Comparison of ENCODE assay signal across 10 cellular contexts in genomic region chr18:56168049-56168781, GRCh38.
DNase-seq lines count a peak whose midpoint lies in the region; ATAC-seq and TF ChIP-seq lines count a peak whose summit lies in the region.
"Had no signal": no experiment of that assay in that cellular context is flagged by ENCODE, and none has a peak within 500 bp of the region (broad histone marks: within the 10 kb centered on the region; RNA-seq: fewer than 3 reads in every experiment).

No MANE protein-coding gene starts in this region.

- H3K27ac Mint-ChIP-seq in activated CD8-positive, alpha-beta memory T cell treated with anti-CD3 and anti-CD28 coated beads, Interleukin-2, amount 10 ng/mL, durations not matched to agents 7 days and 5 days = no peak overlapping the region
- H3K27ac Mint-ChIP-seq in glutamatergic neuron (ENCODE audit: unreplicated experiment) = no peak overlapping the region
- no peak overlapping the region for H3K27ac Mint-ChIP-seq in naive thymus-derived CD4-positive, alpha-beta T cell
- H3K27ac Mint-ChIP-seq: activated naive CD4-positive, alpha-beta T cell treated with anti-CD3 and anti-CD28 coated beads for 36 hours had no signal

- 30% methylated on average over 2 of the region's 5 CpGs for WGBS in HUES64
- WGBS in right lobe of liver (ENCODE audit: insufficient coverage, low coverage, low lambda C conversion rate, missing lambda C conversion rate) = 48% methylated on average over 5 of the region's 5 CpGs
- 23 to 29% methylated on average over 5 of the region's 5 CpGs for WGBS in transverse colon (ENCODE audit: low coverage in 1 of 2), 2 donors

- no peaks in the 10 kb centered on the region for H3K9me3 ChIP-seq in HUES64 (ENCODE audit: insufficient read depth, low read depth, low read length)
- no peaks in the 10 kb centered on the region for H3K9me3 ChIP-seq in right lobe of liver
- no peaks in the 10 kb centered on the region for H3K9me3 ChIP-seq in transverse colon
- no peaks in the 10 kb centered on the region for H3K9me3 ChIP-seq in naive thymus-derived CD4-positive, alpha-beta T cell (ENCODE audit: control insufficient read depth in 2 of 3, low read length in 3 of 3)

- H3K27me3 Mint-ChIP-seq in activated CD8-positive, alpha-beta memory T cell treated with anti-CD3 and anti-CD28 coated beads, Interleukin-2, amount 10 ng/mL, durations not matched to agents 7 days and 5 days = no peaks in the 10 kb centered on the region
- H3K27me3 Mint-ChIP-seq in glutamatergic neuron (ENCODE audit: unreplicated experiment) = no peaks in the 10 kb centered on the region
- no peaks in the 10 kb centered on the region for H3K27me3 Mint-ChIP-seq in naive thymus-derived CD4-positive, alpha-beta T cell

- in situ Hi-C loops in transverse colon (cut with MboI; ENCODE audit: low pct_ligation_motif_present in 1 of 4, low pct_unique_long_range_greater_than_20kb in 1 of 4, low sequenced_read_pairs in 3 of 4) = no loop called here

- H3K4me1 ChIP-seq in HUES64 (ENCODE audit: insufficient read depth, low read length) = peaks cover 33% of the 10 kb centered on the region
- H3K4me1 ChIP-seq in right lobe of liver = peaks cover 0 to 19% (median 4%) of the 10 kb centered on the region in 4 donors
- peaks cover 0 to 12% (median 4%) of the 10 kb centered on the region in 4 donors for H3K4me1 ChIP-seq in transverse colon
- no peaks in the 10 kb centered on the region for H3K4me1 ChIP-seq in naive thymus-derived CD4-positive, alpha-beta T cell (ENCODE audit: control insufficient read depth in 2 of 2, insufficient read depth in 2 of 2, low read length in 2 of 2)

- no peak overlapping the region for H3K4me3 ChIP-seq in HUES64 (ENCODE audit: low read length)
- H3K4me3 ChIP-seq in right lobe of liver = no peak overlapping the region
- no peak overlapping the region for H3K4me3 ChIP-seq in transverse colon
- H3K4me3 ChIP-seq in naive thymus-derived CD4-positive, alpha-beta T cell (ENCODE audit: low read length) = no peak overlapping the region

- H3K9me3 Mint-ChIP-seq in activated CD8-positive, alpha-beta memory T cell treated with anti-CD3 and anti-CD28 coated beads, Interleukin-2, amount 10 ng/mL, durations not matched to agents 7 days and 5 days (ENCODE audit: low read depth) = no peaks in the 10 kb centered on the region
- peaks cover under 1% of the 10 kb centered on the region for H3K9me3 Mint-ChIP-seq in glutamatergic neuron (ENCODE audit: unreplicated experiment)
- peaks cover 0 to 4% (median 0%) of the 10 kb centered on the region in 11 donors for H3K9me3 Mint-ChIP-seq in naive thymus-derived CD4-positive, alpha-beta T cell
- H3K9me3 Mint-ChIP-seq: activated naive CD4-positive, alpha-beta T cell treated with anti-CD3 and anti-CD28 coated beads for 36 hours had no signal

- H3K36me3 ChIP-seq in HUES64 (ENCODE audit: insufficient read depth, low read length) (no peaks in the 10 kb centered on the region), right lobe of liver (no peaks in the 10 kb centered on the region), transverse colon (no peaks in the 10 kb centered on the region)
- H3K36me3 ChIP-seq in naive thymus-derived CD4-positive, alpha-beta T cell (ENCODE audit: control insufficient read depth in 2 of 3, insufficient read depth in 3 of 3, low read length in 3 of 3) = no peaks in the 10 kb centered on the region

- ATAC-seq in right lobe of liver (peak; percentile 23 to 56 (median 30)), HG03571 (IDR thresholded peaks at IDR 0.05; ENCODE audit: unreplicated experiment) (no peak)
- no peak for ATAC-seq in activated CD8-positive, alpha-beta memory T cell treated with anti-CD3 and anti-CD28 coated beads, Interleukin-2, amount 10 ng/mL, durations not matched to agents 7 days and 5 days
- ATAC-seq in naive thymus-derived CD4-positive, alpha-beta T cell = no peak

- no peak overlapping the region for H3K4me3 Mint-ChIP-seq in activated CD8-positive, alpha-beta memory T cell treated with anti-CD3 and anti-CD28 coated beads, Interleukin-2, amount 10 ng/mL, durations not matched to agents 7 days and 5 days
- H3K4me3 Mint-ChIP-seq in glutamatergic neuron (ENCODE audit: unreplicated experiment) = no peak overlapping the region
- H3K4me3 Mint-ChIP-seq in naive thymus-derived CD4-positive, alpha-beta T cell = no peak overlapping the region
- H3K4me3 Mint-ChIP-seq: activated naive CD4-positive, alpha-beta T cell treated with anti-CD3 and anti-CD28 coated beads for 36 hours had no signal

- TF ChIP-seq POLR2A in right lobe of liver (IDR thresholded peaks at IDR 0.05) = no peak
- no peak for TF ChIP-seq POLR2A in transverse colon (IDR thresholded peaks at IDR 0.05)

- CTCF ChIA-PET in activated CD8-positive, alpha-beta memory T cell treated with anti-CD3 and anti-CD28 coated beads, Interleukin-2, amount 10 ng/mL, durations not matched to agents 7 days and 5 days (lab: Charles Lee) = no interaction called here
- CTCF ChIA-PET in naive thymus-derived CD4-positive, alpha-beta T cell (lab: Charles Lee) = no interaction called here

- intact Hi-C loops in right lobe of liver (cut with DNase I) (no loop called here), transverse colon (cut with DNase I; ENCODE audit: low total_unique reads) (no loop called here)
- intact Hi-C loops in naive thymus-derived CD4-positive, alpha-beta T cell (cut with micrococcal nuclease) = no loop called here

- no peak for TF ChIP-seq EP300 in transverse colon (IDR thresholded peaks at IDR 0.05; ENCODE audit: low read depth)

- H3K9ac ChIP-seq in HUES64 (ENCODE audit: low read depth, low read length) = peak overlapping the region; percentile 16; the same call in 1 of the 2 replicates

- H3K27me3 ChIP-seq in HUES64 (ENCODE audit: insufficient read depth, low read length) (no peaks in the 10 kb centered on the region), right lobe of liver (no peaks in the 10 kb centered on the region), transverse colon (no peaks in the 10 kb centered on the region)
- H3K27me3 ChIP-seq in naive thymus-derived CD4-positive, alpha-beta T cell (ENCODE audit: control insufficient read depth in 2 of 2, insufficient read depth in 2 of 2, low read length in 2 of 2) = no peaks in the 10 kb centered on the region

- no peaks in the 10 kb centered on the region for H3K36me3 Mint-ChIP-seq in activated CD8-positive, alpha-beta memory T cell treated with anti-CD3 and anti-CD28 coated beads, Interleukin-2, amount 10 ng/mL, durations not matched to agents 7 days and 5 days
- no peaks in the 10 kb centered on the region for H3K36me3 Mint-ChIP-seq in glutamatergic neuron (ENCODE audit: unreplicated experiment)
- H3K36me3 Mint-ChIP-seq in naive thymus-derived CD4-positive, alpha-beta T cell = no peaks in the 10 kb centered on the region

- H3K27ac ChIP-seq in HUES64 (ENCODE audit: low read depth, low read length) (peak overlapping the region; percentile 48), right lobe of liver (no peak overlapping the region), transverse colon (peak overlapping the region; percentile 54 to 74 (median 68))
- H3K27ac ChIP-seq in naive thymus-derived CD4-positive, alpha-beta T cell (ENCODE audit: low read depth, low read length) = no peak overlapping the region

- TF ChIP-seq CTCF in right lobe of liver (IDR thresholded peaks at IDR 0.05) (no peak), transverse colon (IDR thresholded peaks at IDR 0.05) (no peak), glutamatergic neuron (IDR thresholded peaks at IDR 0.05; ENCODE audit: partially characterized antibody, unreplicated experiment) (no peak)

- DNase-seq in dedifferentiated amniotic fluid mesenchymal stem cell (ENCODE audit: extremely low spot score) = peak; percentile 65
- no peak for DNase-seq in right lobe of liver
- DNase-seq in transverse colon = no peak
- no peak for DNase-seq in activated CD8-positive, alpha-beta memory T cell treated with anti-CD3 and anti-CD28 coated beads, Interleukin-2, amount 10 ng/mL, durations not matched to agents 7 days and 5 days
- DNase-seq in glutamatergic neuron = no peak
- no peak for DNase-seq in naive thymus-derived CD4-positive, alpha-beta T cell
- DNase-seq: activated naive CD4-positive, alpha-beta T cell treated with anti-CD3 and anti-CD28 coated beads for 36 hours; NCI-H1105 had no signal

- POLR2A ChIA-PET in naive thymus-derived CD4-positive, alpha-beta T cell (lab: Charles Lee) = no interaction called here

- no peaks in the 10 kb centered on the region for H3K4me1 Mint-ChIP-seq in activated CD8-positive, alpha-beta memory T cell treated with anti-CD3 and anti-CD28 coated beads, Interleukin-2, amount 10 ng/mL, durations not matched to agents 7 days and 5 days
- no peaks in the 10 kb centered on the region for H3K4me1 Mint-ChIP-seq in glutamatergic neuron (ENCODE audit: low read depth, unreplicated experiment)
- peaks cover 0 to 2% (median 0%) of the 10 kb centered on the region in 7 donors for H3K4me1 Mint-ChIP-seq in naive thymus-derived CD4-positive, alpha-beta T cell

Comparison
In these comparisons a context has a peak if more than half of its experiments do, and no peak if none do; other contexts are left out.
1. H3K27ac ChIP-seq: peak in HUES64 (single experiment) and transverse colon (4 of 4); none in right lobe of liver (0 of 3) and naive thymus-derived CD4-positive, alpha-beta T cell (single experiment).
2. ATAC-seq: peak in right lobe of liver (4 of 4); none in HG03571 (single experiment), activated CD8-positive, alpha-beta memory T cell treated with anti-CD3 and anti-CD28 coated beads, Interleukin-2, amount 10 ng/mL, durations not matched to agents 7 days and 5 days (single experiment) and naive thymus-derived CD4-positive, alpha-beta T cell (single experiment).